15 cellular contexts compared by ENCODE assay signal in genomic region chr2:29213871-29214341, GRCh38.
DNase-seq lines count a peak whose midpoint lies in the region; ATAC-seq, FAIRE-seq and TF ChIP-seq lines count a peak whose summit lies in the region.
"Had no signal": no experiment of that assay in that cellular context is flagged by ENCODE, and none has a peak within 500 bp of the region (broad histone marks: within the 10 kb centered on the region; RNA-seq: fewer than 3 reads in every experiment).

No MANE protein-coding gene starts in this region.

- peak; percentile 63 for ATAC-seq in SK-N-SH treated with all-trans-retinoic acid at 6 μM for 48 hours
- ATAC-seq: HepG2 had no signal

- no peak overlapping the region for H3K4me3 Mint-ChIP-seq in activated T-cell treated with anti-CD3 and anti-CD28 coated beads, Interleukin-2, amount 50 U/mL, for 24 hours
- no peak overlapping the region for H3K4me3 Mint-ChIP-seq in endothelial cell (ENCODE audit: unreplicated experiment)
- H3K4me3 Mint-ChIP-seq: CD4-positive, alpha-beta T cell had no signal

- no peak for FAIRE-seq in H54 (lab: Jason Lieb, UNC)
- FAIRE-seq: HepG2 had no signal

- H3K4me1 Mint-ChIP-seq in activated T-cell treated with anti-CD3 and anti-CD28 coated beads, Interleukin-2, amount 50 U/mL, for 24 hours (ENCODE audit: low read depth) = peaks cover 1% of the 10 kb centered on the region
- peaks cover 3% of the 10 kb centered on the region for H3K4me1 Mint-ChIP-seq in endothelial cell (ENCODE audit: unreplicated experiment)

- no peaks in the 10 kb centered on the region for H3K36me3 Mint-ChIP-seq in activated T-cell treated with anti-CD3 and anti-CD28 coated beads, Interleukin-2, amount 50 U/mL, for 24 hours (ENCODE audit: low read depth)
- no peaks in the 10 kb centered on the region for H3K36me3 Mint-ChIP-seq in endothelial cell (ENCODE audit: low read depth, unreplicated experiment)

- no peaks in the 10 kb centered on the region for H3K9me3 Mint-ChIP-seq in activated T-cell treated with anti-CD3 and anti-CD28 coated beads, Interleukin-2, amount 50 U/mL, for 24 hours
- no peaks in the 10 kb centered on the region for H3K9me3 Mint-ChIP-seq in endothelial cell (ENCODE audit: unreplicated experiment)
- H3K9me3 Mint-ChIP-seq: CD4-positive, alpha-beta T cell had no signal

- no peak overlapping the region for H3K27ac Mint-ChIP-seq in activated T-cell treated with anti-CD3 and anti-CD28 coated beads, Interleukin-2, amount 50 U/mL, for 24 hours
- H3K27ac Mint-ChIP-seq in endothelial cell (ENCODE audit: unreplicated experiment) = no peak overlapping the region
- H3K27ac Mint-ChIP-seq: CD4-positive, alpha-beta T cell had no signal

- H3K27me3 Mint-ChIP-seq in activated T-cell treated with anti-CD3 and anti-CD28 coated beads, Interleukin-2, amount 50 U/mL, for 24 hours = no peaks in the 10 kb centered on the region
- H3K27me3 Mint-ChIP-seq in endothelial cell (ENCODE audit: unreplicated experiment) = peaks cover 3% of the 10 kb centered on the region
- H3K27me3 Mint-ChIP-seq: CD4-positive, alpha-beta T cell had no signal

- TF ChIP-seq CTCF in endothelial cell (IDR thresholded peaks at IDR 0.05; ENCODE audit: unreplicated experiment) = no peak

- no peak for TF ChIP-seq POLR2A in H54 (IDR thresholded peaks at IDR 0.05; ENCODE audit: low read depth, low read length)

- DNase-seq in activated T-cell treated with anti-CD3 and anti-CD28 coated beads, Interleukin-2, amount 50 U/mL, for 48 hours = peak; percentile 14
- DNase-seq in activated T-cell treated with anti-CD3 and anti-CD28 coated beads, Interleukin-2, amount 50 U/mL, for 24 hours = no peak
- DNase-seq in islet precursor cell (peak; percentile 72), H54 (ENCODE audit: insufficient read length, low spot score) (no peak), NCI-H2081 treated with DMSO at 0.1 percent for 48 hours (lab: John Stamatoyannopoulos, UW) (no peak), GM19240 (ENCODE audit: insufficient read length, low spot score) (no peak), endothelial cell (ENCODE audit: low spot score) (no peak)
- DNase-seq: CD4-positive, alpha-beta T cell; effector CD4-positive, alpha-beta T cell; NCI-H2081; NCI-H748 treated with DMSO at 0.1 percent for 48 hours; RPMI8226; SW 1271 had no signal

TF ChIP-seq in SK-N-SH treated with all-trans-retinoic acid at 6 μM for 48 hours, 23 proteins besides CTCF, POLR2A, EP300 and RAD21:
- no peak for TF ChIP-seq SNAI2 (CRISPR knock-in tag; IDR thresholded peaks at IDR 0.05)
- TF ChIP-seq CREB5 (CRISPR knock-in tag; IDR thresholded peaks at IDR 0.05; ENCODE audit: low read depth) = no peak
- no peak for TF ChIP-seq ZFP30 (CRISPR knock-in tag; IDR thresholded peaks at IDR 0.05)
- no peak for TF ChIP-seq PPARA (CRISPR knock-in tag; IDR thresholded peaks at IDR 0.05; ENCODE audit: borderline replicate concordance)
- no peak for TF ChIP-seq ZC3H10 (CRISPR knock-in tag; IDR thresholded peaks at IDR 0.05)
- TF ChIP-seq TSHZ2 (CRISPR knock-in tag; IDR thresholded peaks at IDR 0.05) = no peak
- TF ChIP-seq POU6F1 (CRISPR knock-in tag; IDR thresholded peaks at IDR 0.05; ENCODE audit: borderline replicate concordance, low read depth) = no peak
- TF ChIP-seq CSRNP3 (CRISPR knock-in tag; IDR thresholded peaks at IDR 0.05) = no peak
- no peak for TF ChIP-seq ESRRG (CRISPR knock-in tag; IDR thresholded peaks at IDR 0.05)
- TF ChIP-seq CSDC2 (CRISPR knock-in tag; IDR thresholded peaks at IDR 0.05) = no peak
- no peak for TF ChIP-seq ZNF565 (CRISPR knock-in tag; conservative IDR thresholded peaks at IDR 0.05; ENCODE audit: low read depth)
- no peak for TF ChIP-seq BACH2 (CRISPR knock-in tag; IDR thresholded peaks at IDR 0.05; ENCODE audit: borderline replicate concordance)
- TF ChIP-seq ZNF8 (CRISPR knock-in tag; IDR thresholded peaks at IDR 0.05) = no peak
- no peak for TF ChIP-seq OSR1 (CRISPR knock-in tag; IDR thresholded peaks at IDR 0.05)
- TF ChIP-seq GLIS3 (CRISPR knock-in tag; IDR thresholded peaks at IDR 0.05) = no peak
- TF ChIP-seq ZFP3 (CRISPR knock-in tag; IDR thresholded peaks at IDR 0.05) = no peak
- no peak for TF ChIP-seq RARB (CRISPR knock-in tag; IDR thresholded peaks at IDR 0.05)
- TF ChIP-seq TCF4 (CRISPR knock-in tag; IDR thresholded peaks at IDR 0.05; ENCODE audit: borderline replicate concordance) = no peak
- no peak for TF ChIP-seq PATZ1 (CRISPR knock-in tag; IDR thresholded peaks at IDR 0.05; ENCODE audit: borderline replicate concordance)

Comparison
In these comparisons a context has a peak if more than half of its experiments do, and no peak if none do; other contexts are left out.
1. DNase-seq: peak in activated T-cell treated with anti-CD3 and anti-CD28 coated beads, Interleukin-2, amount 50 U/mL, for 48 hours (2 of 2) and islet precursor cell (single experiment); none in activated T-cell treated with anti-CD3 and anti-CD28 coated beads, Interleukin-2, amount 50 U/mL, for 24 hours (single experiment), H54 (single experiment), NCI-H2081 treated with DMSO at 0.1 percent for 48 hours (single experiment), GM19240 (single experiment) and endothelial cell (single experiment).